Comparison of ENCODE assay signal across 8 cellular contexts in genomic region chr16:85303354-85303883, GRCh38.
DNase-seq lines count a peak whose midpoint lies in the region; ATAC-seq and TF ChIP-seq lines count a peak whose summit lies in the region.

No MANE protein-coding gene starts in this region.

- peak overlapping the region in 2 of 8 donors; percentile 23 to 55 for H3K27ac Mint-ChIP-seq in CD8-positive, alpha-beta memory T cell

- H2AFZ ChIP-seq in Loucy (ENCODE audit: low read length) = no peak overlapping the region

- H3K9me3 ChIP-seq in CD8-positive, alpha-beta memory T cell (ENCODE audit: low read length) = no peaks in the 10 kb centered on the region
- H3K9me3 ChIP-seq in Loucy (ENCODE audit: insufficient read depth, low read depth, low read length) (no peaks in the 10 kb centered on the region), mucosa of descending colon (no peaks in the 10 kb centered on the region)

- no peaks in the 10 kb centered on the region for H4K20me1 ChIP-seq in Loucy (ENCODE audit: insufficient read depth, low read length, poor library complexity, severe bottlenecking)

- peak; percentile 80 for ATAC-seq in mucosa of descending colon

- peaks cover 6 to 18% (median 11%) of the 10 kb centered on the region in 3 donors for H3K4me1 Mint-ChIP-seq in CD8-positive, alpha-beta memory T cell

- H3K27me3 ChIP-seq in CD8-positive, alpha-beta memory T cell (ENCODE audit: insufficient read depth, low read length, poor library complexity, severe bottlenecking) = no peaks in the 10 kb centered on the region
- no peaks in the 10 kb centered on the region for H3K27me3 ChIP-seq in Loucy (ENCODE audit: insufficient read depth, low read length, poor library complexity, severe bottlenecking)

- peaks cover 49% of the 10 kb centered on the region for H3K4me1 ChIP-seq in CD8-positive, alpha-beta memory T cell (ENCODE audit: insufficient read depth, low read length)
- H3K4me1 ChIP-seq in Loucy (ENCODE audit: insufficient read depth, low read length, poor library complexity, severe bottlenecking) (peaks cover 47% of the 10 kb centered on the region), mucosa of descending colon (ENCODE audit: low read depth) (peaks cover 16% of the 10 kb centered on the region)

- H3K36me3 Mint-ChIP-seq in CD8-positive, alpha-beta memory T cell = no peaks in the 10 kb centered on the region

- peak overlapping the region; percentile 44 for H3K4me2 ChIP-seq in Loucy (ENCODE audit: low read depth, low read length, poor library complexity, severe bottlenecking)

- H3K79me2 ChIP-seq in Loucy (ENCODE audit: insufficient read depth, low read length) = no peaks in the 10 kb centered on the region

- H3K4me3 Mint-ChIP-seq in CD8-positive, alpha-beta memory T cell = peak overlapping the region in 5 of 7 donors; percentile 36 to 67 (median 44)

- POLR2A ChIA-PET in CD8-positive, alpha-beta memory T cell (lab: Charles Lee) = no interaction called here

- H3F3A ChIP-seq in Loucy (ENCODE audit: low read depth) = peaks cover 4% of the 10 kb centered on the region; the same call in 1 of the 2 replicates

- CTCF ChIA-PET in CD8-positive, alpha-beta memory T cell (lab: Charles Lee) = no interaction called here

- peak; percentile 48 to 75 (median 59) for DNase-seq in CD8-positive, alpha-beta memory T cell
- peak; percentile 57 to 67 for DNase-seq in activated CD4-positive, alpha-beta T cell treated with anti-CD3 and anti-CD28 coated beads, Interleukin-2, amount 50 U/mL, for 24 hours (ENCODE audit: low read depth in 1 of 2, low spot score in 1 of 2)
- peak; percentile 86 for DNase-seq in ecto neural progenitor cell (ENCODE audit: low spot score)
- peak; percentile 49 to 79 (median 77) for DNase-seq in mucosa of descending colon
- DNase-seq in stimulated activated CD8-positive, alpha-beta memory T cell treated with anti-CD3 and anti-CD28 coated beads, Interleukin-7, amount 100 ng/mL, for 48 hours (ENCODE audit: extremely low read depth in 1 of 2, low read depth in 1 of 2) = peak; percentile 53 to 64
- DNase-seq in T1000 (lab: John Stamatoyannopoulos, UW) = no peak
- DNase-seq in NCI-H187 treated with DMSO at 0.1 percent for 48 hours (lab: John Stamatoyannopoulos, UW) = no peak

- no peaks in the 10 kb centered on the region for H3K36me3 ChIP-seq in CD8-positive, alpha-beta memory T cell (ENCODE audit: insufficient read depth, low read length)
- H3K36me3 ChIP-seq in Loucy (ENCODE audit: insufficient read depth, low read length) (no peaks in the 10 kb centered on the region), mucosa of descending colon (ENCODE audit: low read depth) (no peaks in the 10 kb centered on the region)

- peak overlapping the region; percentile 59 for H3K9ac ChIP-seq in Loucy (ENCODE audit: low read depth, low read length, poor library complexity, severe bottlenecking)

- no peaks in the 10 kb centered on the region for H3K9me2 ChIP-seq in Loucy (replicated peaks; ENCODE audit: low read depth, low read length)

- intact Hi-C loops in mucosa of descending colon (cut with DNase I, micrococcal nuclease) = no loop called here

- peaks cover 0 to 2% (median 0%) of the 10 kb centered on the region in 5 donors for H3K9me3 Mint-ChIP-seq in CD8-positive, alpha-beta memory T cell

- H3K27me3 Mint-ChIP-seq in CD8-positive, alpha-beta memory T cell = peaks cover 9 to 14% of the 10 kb centered on the region in 2 donors

- TF ChIP-seq CTCF in Loucy (conservative IDR thresholded peaks at IDR 0.05; ENCODE audit: low read length) = peak; percentile 84
- TF ChIP-seq CTCF in mucosa of descending colon (IDR thresholded peaks at IDR 0.05) = peak; percentile 92

- no peak overlapping the region for H3K4me3 ChIP-seq in CD8-positive, alpha-beta memory T cell (ENCODE audit: low read length)
- H3K4me3 ChIP-seq in Loucy (ENCODE audit: low read length, poor library complexity, severe bottlenecking) (no peak overlapping the region), mucosa of descending colon (no peak overlapping the region)

- H3K27ac ChIP-seq in CD8-positive, alpha-beta memory T cell (ENCODE audit: low read depth, low read length) = no peak overlapping the region

Comparison
In these comparisons a context has a peak if more than half of its experiments do, and no peak if none do; other contexts are left out.
1. DNase-seq: peak in CD8-positive, alpha-beta memory T cell (5 of 5), activated CD4-positive, alpha-beta T cell treated with anti-CD3 and anti-CD28 coated beads, Interleukin-2, amount 50 U/mL, for 24 hours (2 of 2), ecto neural progenitor cell (single experiment), mucosa of descending colon (3 of 3) and stimulated activated CD8-positive, alpha-beta memory T cell treated with anti-CD3 and anti-CD28 coated beads, Interleukin-7, amount 100 ng/mL, for 48 hours (2 of 2); none in T1000 (single experiment) and NCI-H187 treated with DMSO at 0.1 percent for 48 hours (single experiment).